In the genomic region with DNA sequence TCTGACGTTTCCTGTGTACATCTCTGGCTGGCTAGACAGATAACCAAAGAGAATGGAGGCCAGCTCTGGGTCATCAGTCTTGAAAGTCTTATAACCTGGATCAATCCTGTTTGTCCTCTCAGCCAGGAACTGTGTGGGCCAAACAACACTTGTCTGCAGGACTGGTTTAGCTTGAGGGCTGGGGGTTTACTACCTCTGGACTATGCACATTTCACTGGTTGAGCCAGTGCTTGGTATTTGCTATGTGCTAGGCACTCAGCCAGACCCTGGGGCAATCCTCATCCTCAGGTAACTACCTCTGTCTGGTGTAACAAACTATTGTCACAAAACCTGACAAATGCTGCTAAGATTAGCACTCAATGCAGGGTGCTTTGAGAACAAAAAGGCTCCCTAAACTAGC, we compare ENCODE assay signal across 22 cellular contexts.
A peak's percentile ranks its signal among the peaks of the same experiment; 100 is the strongest.
DNase-seq lines count a peak whose midpoint lies in the region; ATAC-seq and TF ChIP-seq lines count a peak whose summit lies in the region.
"Had no signal": no experiment of that assay in that cellular context is flagged by ENCODE, and none has a peak within 500 bp of the region (broad histone marks: within the 10 kb centered on the region; RNA-seq: fewer than 3 reads in every experiment).

No MANE protein-coding gene starts in this region.

- ATAC-seq in left lobe of liver = peak; percentile 30

- DNase-seq in NCI-H69 (lab: John Stamatoyannopoulos, UW) (peak; percentile 66), left lobe of liver (ENCODE audit: low spot score) (no peak), renal cortical epithelial cell (ENCODE audit: low read depth) (peak; percentile 42)
- DNase-seq in stimulated activated naive CD4-positive, alpha-beta T cell (lab: John Stamatoyannopoulos, UW) = no peak
- no peak for DNase-seq in stimulated activated CD4-positive, alpha-beta T cell treated with anti-CD3 and anti-CD28 coated beads, Interleukin-2, amount 100 ng/mL, for 48 hours
- DNase-seq in stimulated activated CD4-positive, alpha-beta T cell treated with anti-CD3 and anti-CD28 coated beads, Interleukin-2, amount 100 ng/mL, for 24 hours = no peak
- DNase-seq: CD4-positive, CD25-positive, alpha-beta regulatory T cell; COR-L47; DMS 273 treated with DMSO at 0.1 percent for 48 hours; DND-41; GM23248; H9; HFFc6; KG1; NCI-H1105 treated with DMSO at 0.1 percent for 48 hours; NCI-H2029 treated with DMSO at 0.1 percent for 48 hours; NCI-H226; NCI-H510A treated with DMSO at 0.1 percent for 48 hours; NCI-H774; SHP77 treated with DMSO at 0.1 percent for 48 hours had no signal

- peak overlapping the region; percentile 48 for H3K27ac ChIP-seq in VCaP
- H3K27ac ChIP-seq: GM23248, SK-N-MC had no signal

- TF ChIP-seq CTCF in VCaP (conservative IDR thresholded peaks at IDR 0.05) = no peak

Comparison
In these comparisons a context has a peak if more than half of its experiments do, and no peak if none do; other contexts are left out.
1. DNase-seq: peak in NCI-H69 (single experiment) and renal cortical epithelial cell (single experiment); none in left lobe of liver (single experiment), stimulated activated naive CD4-positive, alpha-beta T cell (0 of 6), stimulated activated CD4-positive, alpha-beta T cell treated with anti-CD3 and anti-CD28 coated beads, Interleukin-2, amount 100 ng/mL, for 48 hours (0 of 2) and stimulated activated CD4-positive, alpha-beta T cell treated with anti-CD3 and anti-CD28 coated beads, Interleukin-2, amount 100 ng/mL, for 24 hours (0 of 2).